13 cellular contexts compared by ENCODE assay signal in genomic region chr2:11481789-11482472, GRCh38. TPM values are rescaled to one million over a fixed set of nuclear protein-coding genes. Genes with fewer than 3 reads are reported as not detected.
DNase-seq lines count a peak whose midpoint lies in the region; ATAC-seq, FAIRE-seq and TF ChIP-seq lines count a peak whose summit lies in the region.
"Had no signal": no experiment of that assay in that cellular context is flagged by ENCODE, and none has a peak within 500 bp of the region (broad histone marks: within the 10 kb centered on the region; RNA-seq: fewer than 3 reads in every experiment).

No MANE protein-coding gene starts in this region.

- H3K27me3 Mint-ChIP-seq in neural crest cell (ENCODE audit: low read depth), result peaks cover 5% of the 10 kb centered on the region
- H3K27me3 Mint-ChIP-seq in T-cell, result peaks cover 56 to 64% of the 10 kb centered on the region in 2 donors

- no peak overlapping the region for H3K4me2 ChIP-seq in mammary epithelial cell (ENCODE audit: insufficient read depth, low read depth, low read length)
- H3K4me2 ChIP-seq: KMS-11 had no signal

- no TSS peak for BruUV-seq in mammary epithelial cell (replicated peaks; lab: Mats Ljungman, UMichigan)

- H3K27ac ChIP-seq in breast epithelium (peak overlapping the region; percentile 69 to 89), mammary epithelial cell (ENCODE audit: insufficient read depth, low read depth, low read length) (no peak overlapping the region), left ventricle myocardium inferior (replicated peaks) (no peak overlapping the region), upper lobe of left lung (no peak overlapping the region)
- H3K27ac ChIP-seq: KMS-11 had no signal

- dilution Hi-C loops in mammary epithelial cell (cut with HindIII; ENCODE audit: low sequenced_read_pairs), result no loop called here

- H3K36me3 Mint-ChIP-seq in neural crest cell (ENCODE audit: low read depth) (peaks cover 11% of the 10 kb centered on the region), T-cell (no peaks in the 10 kb centered on the region)

- DNase-seq in breast epithelium (ENCODE audit: low spot score in 2 of 2), result no peak
- DNase-seq in mammary epithelial cell, result no peak
- no peak for DNase-seq in left ventricle myocardium inferior
- DNase-seq in neural crest cell (ENCODE audit: low read depth, low spot score), result peak; percentile 36
- peak in 1 of 2 donors; percentile 79 for DNase-seq in upper lobe of left lung
- DNase-seq in T-cell, result no peak
- no peak for DNase-seq in GM19239 (ENCODE audit: insufficient read length, low spot score)
- DNase-seq: ACHN; activated B cell treated with CpG ODN at 0.5 μM for 24 hours; activated CD8-positive, alpha-beta memory T cell treated with anti-CD3 and anti-CD28 coated beads, Interleukin-2, amount 50 U/mL, for 4 hours had no signal

- no peak for TF ChIP-seq EP300 in upper lobe of left lung (IDR thresholded peaks at IDR 0.05)

- FAIRE-seq in GM19239 (lab: Jason Lieb, UNC), result no peak
- FAIRE-seq: D721Med had no signal

- H3K79me2 ChIP-seq in mammary epithelial cell (ENCODE audit: insufficient read depth, low read length), result no peaks in the 10 kb centered on the region

- WGBS in mammary epithelial cell (ENCODE audit: low coverage, missing lambda C conversion rate), result 84% methylated on average over 26 of the region's 61 CpGs
- WGBS in upper lobe of left lung, 2 donors, result 33 to 59% methylated on average over 36 to 59 of the region's 61 CpGs

- no peaks in the 10 kb centered on the region for H4K20me1 ChIP-seq in mammary epithelial cell (ENCODE audit: insufficient read depth, low read length)

- no peak overlapping the region for H3K9ac ChIP-seq in mammary epithelial cell (ENCODE audit: insufficient read depth, low read length)
- H3K9ac ChIP-seq: KMS-11 had no signal

- H3K27ac Mint-ChIP-seq in neural crest cell (ENCODE audit: unreplicated experiment), result peak overlapping the region; percentile 86
- H3K27ac Mint-ChIP-seq in T-cell, result no peak overlapping the region
- H3K27ac Mint-ChIP-seq: activated B cell treated with CpG ODN at 0.5 μM for 24 hours had no signal

- ATAC-seq in upper lobe of left lung (ENCODE audit: low FRiP score in 2 of 2), result no peak
- no peak for ATAC-seq in T-cell (replicated peaks in 1 of 4)
- ATAC-seq in GM19452 (IDR thresholded peaks at IDR 0.05; ENCODE audit: unreplicated experiment), result no peak

- H3K4me1 ChIP-seq in breast epithelium (no peaks in the 10 kb centered on the region), mammary epithelial cell (ENCODE audit: insufficient read depth, low read length) (peaks cover 8% of the 10 kb centered on the region), left ventricle myocardium inferior (peaks cover 13% of the 10 kb centered on the region), upper lobe of left lung (peaks cover 7 to 18% (median 11%) of the 10 kb centered on the region in 4 donors)

- CTCF ChIA-PET in mammary epithelial cell (lab: Charles Lee; ENCODE audit: low non-redundant PET), result no interaction called here
- CTCF ChIA-PET in T-cell (lab: Charles Lee), result no interaction called here

- no peak for TF ChIP-seq POLR2A in breast epithelium (IDR thresholded peaks at IDR 0.05)
- TF ChIP-seq POLR2A in upper lobe of left lung (IDR thresholded peaks at IDR 0.05), result no peak

- intact Hi-C loops in breast epithelium (cut with DNase I; ENCODE audit: low total_unique reads) (loop anchor here (5.0 kb wide), 1 partner anchor 100 kb away; no protein-coding TSS in a partner anchor), mammary epithelial cell (cut with micrococcal nuclease) (no loop called here), left ventricle myocardium inferior (cut with micrococcal nuclease) (no loop called here)

- H3K27me3 ChIP-seq in breast epithelium (no peaks in the 10 kb centered on the region), mammary epithelial cell (ENCODE audit: insufficient read depth, low read length) (peaks cover 24% of the 10 kb centered on the region), left ventricle myocardium inferior (ENCODE audit: low read depth) (peaks cover 50% of the 10 kb centered on the region), upper lobe of left lung (peaks cover 0 to 32% (median 16%) of the 10 kb centered on the region in 4 donors)

- H3K9me3 ChIP-seq in breast epithelium (no peaks in the 10 kb centered on the region), mammary epithelial cell (replicated peaks; ENCODE audit: insufficient read depth, low read length) (no peaks in the 10 kb centered on the region), left ventricle myocardium inferior (replicated peaks) (no peaks in the 10 kb centered on the region), upper lobe of left lung (no peaks in the 10 kb centered on the region)

- in situ Hi-C loops in mammary epithelial cell (cut with MboI; ENCODE audit: low sequenced_read_pairs in 2 of 2), result no loop called here

- H3K9me3 Mint-ChIP-seq in neural crest cell, result no peaks in the 10 kb centered on the region
- no peaks in the 10 kb centered on the region for H3K9me3 Mint-ChIP-seq in T-cell
- H3K9me3 Mint-ChIP-seq: activated B cell treated with CpG ODN at 0.5 μM for 24 hours had no signal

- POLR2A ChIA-PET in T-cell (lab: Charles Lee), result interaction anchor here in 1 of 2 donors (0.6 kb wide), 1 partner anchor 191 kb away, joined by 3 read pairs; no protein-coding TSS in a partner anchor

- TF ChIP-seq CTCF in breast epithelium (IDR thresholded peaks at IDR 0.05) (no peak), mammary epithelial cell (conservative IDR thresholded peaks at IDR 0.05 in 1 of 2, IDR thresholded peaks at IDR 0.05 in 1 of 2; ENCODE audit: extremely low read depth in 1 of 2, insufficient read depth in 1 of 2, low read depth in 1 of 2, low read length in 2 of 2) (no peak), left ventricle myocardium inferior (IDR thresholded peaks at IDR 0.05; ENCODE audit: borderline replicate concordance) (no peak), neural crest cell (conservative IDR thresholded peaks at IDR 0.05) (no peak), upper lobe of left lung (IDR thresholded peaks at IDR 0.05) (no peak)

- H3K4me3 ChIP-seq in breast epithelium (peak overlapping the region; percentile 50 to 89 (median 71)), mammary epithelial cell (replicated peaks in 1 of 3; ENCODE audit: insufficient read depth in 1 of 3, low read depth in 2 of 3, low read length in 3 of 3) (no peak overlapping the region), left ventricle myocardium inferior (peak overlapping the region; percentile 71), upper lobe of left lung (peak overlapping the region in 3 of 4 donors; percentile 38 to 47 (median 46))

- H3K4me3 Mint-ChIP-seq in neural crest cell (peak overlapping the region; percentile 85), T-cell (peak overlapping the region in 1 of 3 donors; percentile 55)
- H3K4me3 Mint-ChIP-seq: activated B cell treated with CpG ODN at 0.5 μM for 24 hours had no signal

- H3K36me3 ChIP-seq in breast epithelium (no peaks in the 10 kb centered on the region), mammary epithelial cell (ENCODE audit: insufficient read depth, low read length) (no peaks in the 10 kb centered on the region), left ventricle myocardium inferior (no peaks in the 10 kb centered on the region), upper lobe of left lung (no peaks in the 10 kb centered on the region)

- H3K4me1 Mint-ChIP-seq in neural crest cell, result peaks cover 66% of the 10 kb centered on the region
- H3K4me1 Mint-ChIP-seq in T-cell, result peaks cover 6 to 13% (median 10%) of the 10 kb centered on the region in 3 donors

- no peak overlapping the region for H2AFZ ChIP-seq in mammary epithelial cell (ENCODE audit: low read depth, low read length)

RNA-seq across cellular contexts. Expression of gene E2F6, which starts 16.0 kb away (rescaled TPM):
- total RNA-seq in breast epithelium (10 to 100 TPM; 21.1 to 25.0 (median 23.3) TPM), mammary epithelial cell (10 to 100 TPM in 1 of 2 donors, 1 to 10 TPM in 1; 9.3 to 13.5 TPM), left ventricle myocardium inferior (12.8 TPM), neural crest cell (28.5 and 28.9 TPM in 2 replicates), upper lobe of left lung (10 to 100 TPM in 4 of 6 donors, 1 to 10 TPM in 2; 5.3 to 15.8 (median 13.4) TPM), T-cell (1 to 10 TPM; 4.8 to 9.5 (median 9.1) TPM)
- 8.6 TPM for polyA plus RNA-seq in mammary epithelial cell
- 9.6 TPM for polyA minus RNA-seq in mammary epithelial cell

RNA-seq across cellular contexts. Expression of gene GREB1, which starts 51.9 kb away (rescaled TPM):
- 10 to 100 TPM in 2 of 3 donors, 1 to 10 TPM in 1; 5.4 to 83.6 (median 42.9) TPM for total RNA-seq in breast epithelium
- total RNA-seq in mammary epithelial cell, result 1 to 10 TPM; 2.1 to 2.2 TPM
- 0.28 TPM for polyA plus RNA-seq in mammary epithelial cell
- polyA minus RNA-seq in mammary epithelial cell, result 1.7 TPM
- total RNA-seq in left ventricle myocardium inferior, result 7.8 TPM
- 132 and 143 TPM in 2 replicates for total RNA-seq in neural crest cell
- 1 to 10 TPM in 5 of 6 donors, under 1 TPM in 1; 0.39 to 5.4 (median 1.6) TPM for total RNA-seq in upper lobe of left lung
- total RNA-seq in T-cell, result 1 to 10 TPM in 1 of 5 donors, under 1 TPM in 4; 0.23 to 1.2 (median 0.63) TPM

Comparison
In these comparisons a context has a peak if more than half of its experiments do, and no peak if none do; other contexts are left out.
1. H3K27ac ChIP-seq: peak in breast epithelium (2 of 2); none in mammary epithelial cell (single experiment), left ventricle myocardium inferior (single experiment) and upper lobe of left lung (0 of 4).
2. H3K4me3 ChIP-seq: peak in breast epithelium (3 of 3), left ventricle myocardium inferior (single experiment) and upper lobe of left lung (3 of 4); none in mammary epithelial cell (0 of 3).